ENCODE assay signal across 8 cellular contexts in genomic region chr11:287821-288327, GRCh38. TPM values are rescaled to one million over a fixed set of nuclear protein-coding genes. Genes with fewer than 3 reads are reported as not detected.
DNase-seq lines count a peak whose midpoint lies in the region; ATAC-seq and TF ChIP-seq lines count a peak whose summit lies in the region.

No MANE protein-coding gene starts in this region.

- H3K4me3 ChIP-seq in GM08714 (ENCODE audit: low read length) (peak overlapping the region; percentile 65; the same call in 1 of the 2 replicates), neural progenitor cell (peak overlapping the region; percentile 81)

- peaks cover 17% of the 10 kb centered on the region for H3K4me1 ChIP-seq in neural progenitor cell

- no peak overlapping the region for H3K9ac ChIP-seq in neural progenitor cell

- H3K27ac Mint-ChIP-seq in neural progenitor cell: no peak overlapping the region

- no peak for TF ChIP-seq CTCF in neural progenitor cell (IDR thresholded peaks at IDR 0.05)

- peaks cover 21% of the 10 kb centered on the region for H3K27me3 ChIP-seq in neural progenitor cell

- H3K36me3 ChIP-seq in neural progenitor cell: no peaks in the 10 kb centered on the region

- no peaks in the 10 kb centered on the region for H3K9me3 ChIP-seq in neural progenitor cell (ENCODE audit: low read depth)

- peaks cover 22% of the 10 kb centered on the region for H3K4me1 Mint-ChIP-seq in neural progenitor cell

- no peaks in the 10 kb centered on the region for H3K36me3 Mint-ChIP-seq in neural progenitor cell

- H3K9me3 Mint-ChIP-seq in neural progenitor cell: peaks cover 2% of the 10 kb centered on the region

- no peaks in the 10 kb centered on the region for H3K79me2 ChIP-seq in neural progenitor cell (ENCODE audit: low read depth)

- no peaks in the 10 kb centered on the region for H3F3A ChIP-seq in neural progenitor cell (ENCODE audit: low read depth)

- peak overlapping the region; percentile 94 for H3K4me2 ChIP-seq in neural progenitor cell

- DNase-seq in activated CD4-positive, CD25-positive, alpha-beta regulatory T cell treated with anti-CD3 and anti-CD28 coated beads, Interleukin-2, amount 50 U/mL, for 72 hours: peak; percentile 49
- DNase-seq in epidermal melanocyte (ENCODE audit: insufficient read length, low spot score): peak; percentile 10
- peak; percentile 1 for DNase-seq in neural progenitor cell (ENCODE audit: low spot score)
- no peak for DNase-seq in CD1c-positive myeloid dendritic cell (ENCODE audit: extremely low spot score)

- no peaks in the 10 kb centered on the region for H4K20me1 ChIP-seq in neural progenitor cell (ENCODE audit: low read depth)

- peaks cover 15% of the 10 kb centered on the region for H3K27me3 Mint-ChIP-seq in neural progenitor cell (ENCODE audit: insufficient read depth, low read depth)

- no peak for ATAC-seq in GM19397 (IDR thresholded peaks at IDR 0.05; ENCODE audit: unreplicated experiment)
- no peak for ATAC-seq in GM21515 (IDR thresholded peaks at IDR 0.05; ENCODE audit: unreplicated experiment)
- ATAC-seq in HG03439 (IDR thresholded peaks at IDR 0.05; ENCODE audit: unreplicated experiment): no peak

- H3K27ac ChIP-seq in neural progenitor cell: no peak overlapping the region

- peak overlapping the region; percentile 81 for H2AFZ ChIP-seq in neural progenitor cell (replicated peaks)

- H3K4me3 Mint-ChIP-seq in neural progenitor cell: peak overlapping the region; percentile 87

RNA-seq across cellular contexts. Expression of gene PGGHG, which starts 1.1 kb away (rescaled TPM):
- total RNA-seq in neural progenitor cell (ENCODE audit: low replicate concordance): 20.5 and 44.4 TPM in 2 replicates

RNA-seq across cellular contexts. Expression of gene NLRP6, which starts 9.7 kb away (rescaled TPM):
- not detected in 2 replicates for total RNA-seq in neural progenitor cell (ENCODE audit: low replicate concordance)

RNA-seq across cellular contexts. Expression of gene IFITM5, which starts 11.5 kb away (rescaled TPM):
- total RNA-seq in neural progenitor cell (ENCODE audit: low replicate concordance): not detected in 2 replicates

RNA-seq across cellular contexts. Expression of gene IFITM2, which starts 19.7 kb away (rescaled TPM):
- 10.5 and 63.9 TPM in 2 replicates for total RNA-seq in neural progenitor cell (ENCODE audit: low replicate concordance)

RNA-seq across cellular contexts. Expression of gene IFITM1, which starts 26.0 kb away (rescaled TPM):
- 13.3 and 48.6 TPM in 2 replicates for total RNA-seq in neural progenitor cell (ENCODE audit: low replicate concordance)
